Comparison of ENCODE assay signal across 27 cellular contexts in genomic region chr12:117171499-117172162, GRCh38.
"Had no signal": no experiment of that assay in that cellular context is flagged by ENCODE, and none has a peak within 500 bp of the region (broad histone marks: within the 10 kb centered on the region; RNA-seq: fewer than 3 reads in every experiment).

No MANE protein-coding gene starts in this region.

- H3K27ac Mint-ChIP-seq: activated CD4-positive, alpha-beta T cell treated with anti-CD3 and anti-CD28 coated beads for 36 hours; activated naive CD4-positive, alpha-beta T cell treated with anti-CD3 and anti-CD28 coated beads, Interleukin-2, amount 10 ng/mL, durations not matched to agents 7 days and 5 days; neural progenitor cell; T-cell; T-helper 2 cell treated with Interferon-gamma antibody and Interleukin-4, amounts not matched to agents 5 μg/mL and 100 μg/mL, for 36 hours had no signal

- ATAC-seq: activated CD4-positive, alpha-beta T cell treated with anti-CD3 and anti-CD28 coated beads for 36 hours; naive thymus-derived CD8-positive, alpha-beta T cell; right cardiac atrium; T-cell; upper lobe of right lung had no signal

- H3K4me1 ChIP-seq: gastrocnemius medialis, neural progenitor cell, stomach, tibial artery, upper lobe of right lung had no signal

- H3K27me3 Mint-ChIP-seq: activated CD4-positive, alpha-beta T cell treated with anti-CD3 and anti-CD28 coated beads for 36 hours; activated naive CD4-positive, alpha-beta T cell treated with anti-CD3 and anti-CD28 coated beads, Interleukin-2, amount 10 ng/mL, durations not matched to agents 7 days and 5 days; brain; naive thymus-derived CD8-positive, alpha-beta T cell; T-cell had no signal

- H3K4me1 Mint-ChIP-seq: activated naive CD4-positive, alpha-beta T cell treated with anti-CD3 and anti-CD28 coated beads, Interleukin-2, amount 10 ng/mL, durations not matched to agents 7 days and 5 days; brain; neural progenitor cell had no signal

- H3K4me3 Mint-ChIP-seq: activated CD4-positive, alpha-beta T cell treated with anti-CD3 and anti-CD28 coated beads for 36 hours; activated naive CD4-positive, alpha-beta T cell treated with anti-CD3 and anti-CD28 coated beads, Interleukin-2, amount 10 ng/mL, durations not matched to agents 7 days and 5 days; brain; neural progenitor cell; T-cell; T-helper 2 cell treated with Interferon-gamma antibody and Interleukin-4, amounts not matched to agents 5 μg/mL and 100 μg/mL, for 36 hours had no signal

- DNase-seq: activated CD4-positive, alpha-beta T cell treated with anti-CD3 and anti-CD28 coated beads for 36 hours; activated CD4-positive, CD25-positive, alpha-beta regulatory T cell; activated CD8-positive, alpha-beta memory T cell treated with anti-CD3 and anti-CD28 coated beads, Interleukin-2, amount 50 U/mL, for 4 hours; activated effector memory CD4-positive, alpha-beta T cell treated with anti-CD3 and anti-CD28 coated beads, Interleukin-2, amount 50 U/mL, for 16 hours; activated naive CD4-positive, alpha-beta T cell treated with anti-CD3 and anti-CD28 coated beads, Interleukin-2, amount 10 ng/mL, durations not matched to agents 7 days and 5 days; activated T-cell treated with anti-CD3 and anti-CD28 coated beads, Interleukin-2, amount 50 U/mL, for 48 hours; aorta; cerebellar nuclear complex; dorsolateral prefrontal cortex; effector memory CD4-positive, alpha-beta T cell; gastrocnemius medialis; glutamatergic neuron; islet precursor cell; left cardiac atrium; naive thymus-derived CD8-positive, alpha-beta T cell; occipital lobe; right cardiac atrium; stimulated activated CD4-positive, alpha-beta T cell treated with anti-CD3 and anti-CD28 coated beads, Interleukin-4, amount 100 ng/mL, for 1 hour; stomach; T-cell; tibial artery; upper lobe of right lung had no signal

- H3K27me3 ChIP-seq: cardiac muscle cell, dorsolateral prefrontal cortex, gastrocnemius medialis, neural progenitor cell, stomach, tibial artery, upper lobe of right lung had no signal

- H3K9me3 Mint-ChIP-seq: activated naive CD4-positive, alpha-beta T cell treated with anti-CD3 and anti-CD28 coated beads, Interleukin-2, amount 10 ng/mL, durations not matched to agents 7 days and 5 days; brain; naive thymus-derived CD8-positive, alpha-beta T cell; neural progenitor cell; T-cell; T-helper 2 cell treated with Interferon-gamma antibody and Interleukin-4, amounts not matched to agents 5 μg/mL and 100 μg/mL, for 36 hours had no signal

- H3K4me2 ChIP-seq: neural progenitor cell had no signal

- H3K4me3 ChIP-seq: cardiac muscle cell, coronary artery, dorsolateral prefrontal cortex, gastrocnemius medialis, neural progenitor cell, stomach, tibial artery, upper lobe of right lung had no signal

- H3K9ac ChIP-seq: neural progenitor cell had no signal

- H3K27ac ChIP-seq: cardiac muscle cell, coronary artery, neural progenitor cell, stomach, tibial artery, upper lobe of right lung had no signal

- H3K9me3 ChIP-seq: gastrocnemius medialis, stomach, tibial artery, upper lobe of right lung had no signal

- H2AFZ ChIP-seq: neural progenitor cell had no signal
